ENCODE assay signal across 9 cellular contexts in the genomic region with DNA sequence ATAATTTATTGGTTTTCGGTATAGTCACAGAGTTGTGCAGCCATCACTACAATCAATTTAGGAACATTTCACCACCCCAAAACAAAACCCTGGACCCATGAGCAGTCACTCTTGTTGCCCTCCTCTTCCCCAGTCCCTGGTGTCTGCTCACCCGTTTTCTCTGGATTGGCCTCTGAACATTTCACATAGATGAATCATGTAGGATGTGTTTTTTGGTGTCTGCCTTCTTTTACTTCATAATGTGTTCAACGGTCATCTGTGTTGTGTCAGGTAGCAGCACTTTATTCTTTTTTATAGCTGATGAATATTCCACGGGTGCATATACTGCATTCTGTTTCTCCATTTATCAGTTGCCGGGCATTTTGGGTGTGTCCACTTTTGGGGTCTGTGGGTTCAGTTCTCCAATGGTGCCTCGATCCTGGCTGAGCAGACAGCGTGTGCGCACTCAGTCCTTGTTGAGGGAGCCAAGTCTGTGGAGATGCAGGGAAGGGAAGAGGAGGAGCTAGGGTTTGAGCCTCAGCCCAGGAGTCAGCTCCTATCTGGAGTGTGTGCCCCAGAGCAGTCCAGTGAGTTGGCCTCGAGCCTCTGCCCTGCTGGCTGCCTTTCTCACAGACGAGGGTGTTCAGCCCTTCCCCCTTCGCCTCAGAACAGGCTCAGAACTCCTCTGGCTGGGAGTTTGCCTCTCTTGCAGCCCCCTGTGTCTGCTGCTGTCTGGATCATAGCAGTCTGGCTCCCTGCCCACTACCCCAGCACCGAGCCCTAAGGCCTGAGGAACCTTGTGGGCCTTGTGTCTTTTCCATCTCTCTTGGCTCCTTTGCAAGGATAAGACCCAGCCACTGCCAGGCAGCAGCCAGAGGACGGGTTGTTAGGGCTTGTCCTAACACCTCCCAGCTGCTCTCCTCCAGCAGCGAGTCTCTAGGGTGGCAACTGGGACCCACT. TPM values are rescaled to one million over a fixed set of nuclear protein-coding genes. Genes with fewer than 3 reads are reported as not detected.
A peak's percentile ranks its signal among the peaks of the same experiment; 100 is the strongest.
DNase-seq lines count a peak whose midpoint lies in the region; ATAC-seq, FAIRE-seq and TF ChIP-seq lines count a peak whose summit lies in the region.
"Had no signal": no experiment of that assay in that cellular context is flagged by ENCODE, and none has a peak within 500 bp of the region (broad histone marks: within the 10 kb centered on the region; RNA-seq: fewer than 3 reads in every experiment).

No MANE protein-coding gene starts in this region.

- CTCF ChIA-PET in A549 (lab: Yijun Ruan, JAX), result interaction anchor here (0.6 to 1.2 kb wide), 2 partner anchors 79 to 449 kb away, joined by 3 read pairs; no protein-coding TSS in a partner anchor

- H3K4me1 ChIP-seq in A549, result peaks cover 34% of the 10 kb centered on the region
- H3K4me1 ChIP-seq in Loucy (ENCODE audit: insufficient read depth, low read length, poor library complexity, severe bottlenecking), result peaks cover 66% of the 10 kb centered on the region
- peaks cover 29% of the 10 kb centered on the region for H3K4me1 ChIP-seq in mesenchymal stem cell (ENCODE audit: control insufficient read depth, insufficient read depth, low read depth, low read length)
- peaks cover 10% of the 10 kb centered on the region; the same call in 1 of the 2 replicates for H3K4me1 ChIP-seq in SJCRH30

- H3K79me2 ChIP-seq in Loucy (ENCODE audit: insufficient read depth, low read length), result peaks cover 72% of the 10 kb centered on the region

- no peak for TF ChIP-seq RAD21 in A549 (conservative IDR thresholded peaks at IDR 0.05 in 1 of 2, IDR thresholded peaks at IDR 0.05 in 1 of 2)

- POLR2A ChIA-PET in A549 (lab: Yijun Ruan, JAX), result no interaction called here

- H3K9ac ChIP-seq in Loucy (ENCODE audit: low read depth, low read length, poor library complexity, severe bottlenecking) (peak overlapping the region; percentile 96), mesenchymal stem cell (ENCODE audit: low read length) (peak overlapping the region; percentile 95)

- H4K8ac ChIP-seq in mesenchymal stem cell (ENCODE audit: low read length), result peak overlapping the region; percentile 10

- peak overlapping the region; percentile 44 to 50 for H3K18ac ChIP-seq in mesenchymal stem cell (ENCODE audit: low read depth in 1 of 2, low read length in 2 of 2)

- H3F3A ChIP-seq in Loucy (ENCODE audit: low read depth), result no peaks in the 10 kb centered on the region

- H2AK5ac ChIP-seq in mesenchymal stem cell (ENCODE audit: low read length, severe bottlenecking), result peak overlapping the region; percentile 62

- no peak overlapping the region for H3K4me3 ChIP-seq in A549
- peak overlapping the region; percentile 77 for H3K4me3 ChIP-seq in Loucy (ENCODE audit: low read length, poor library complexity, severe bottlenecking)
- peak overlapping the region; percentile 21 for H3K4me3 ChIP-seq in choroid plexus epithelial cell (ENCODE audit: low read depth, low read length)
- H3K4me3 ChIP-seq in mesenchymal stem cell (ENCODE audit: insufficient read depth in 1 of 2, low read depth in 1 of 2, low read length in 2 of 2), result peak overlapping the region in 1 of 2 experiments; percentile 79
- H3K4me3 ChIP-seq in SJCRH30, result no peak overlapping the region

- DNase-seq in A549 (ENCODE audit: low read depth in 1 of 2, low spot score in 1 of 2), result no peak
- peak; percentile 58 for DNase-seq in choroid plexus epithelial cell (ENCODE audit: low read depth)
- DNase-seq in mesenchymal stem cell, result peak; percentile 64
- DNase-seq in ureter (ENCODE audit: low spot score), result peak; percentile 67
- DNase-seq in SJCRH30, result no peak
- DNase-seq in GM12891 (ENCODE audit: insufficient read length, low spot score), result no peak

- H3K27me3 ChIP-seq in Loucy (ENCODE audit: insufficient read depth, low read length, poor library complexity, severe bottlenecking), result no peaks in the 10 kb centered on the region
- H3K27me3 ChIP-seq in mesenchymal stem cell (ENCODE audit: control insufficient read depth in 1 of 2, insufficient read depth in 1 of 2, low read length in 2 of 2), result no peaks in the 10 kb centered on the region
- no peaks in the 10 kb centered on the region for H3K27me3 ChIP-seq in SJCRH30

- peak overlapping the region in 1 of 2 experiments; percentile 5 for H3K14ac ChIP-seq in mesenchymal stem cell (ENCODE audit: low read length in 2 of 2)

- H3K9me2 ChIP-seq in Loucy (replicated peaks; ENCODE audit: low read depth, low read length), result no peaks in the 10 kb centered on the region

- H2AFZ ChIP-seq in Loucy (ENCODE audit: low read length), result no peak overlapping the region
- no peak overlapping the region for H2AFZ ChIP-seq in mesenchymal stem cell (ENCODE audit: low read depth, low read length)

- TF ChIP-seq CTCF in A549 (IDR thresholded peaks at IDR 0.05) (no peak), Loucy (conservative IDR thresholded peaks at IDR 0.05; ENCODE audit: low read length) (no peak), choroid plexus epithelial cell (conservative IDR thresholded peaks at IDR 0.05; ENCODE audit: low read depth, low read length) (no peak)

- peak overlapping the region in 1 of 2 experiments; percentile 1 for H3K23ac ChIP-seq in mesenchymal stem cell (ENCODE audit: low read length in 2 of 2)

- H4K20me1 ChIP-seq in Loucy (ENCODE audit: insufficient read depth, low read length, poor library complexity, severe bottlenecking), result peaks cover 58% of the 10 kb centered on the region

- peaks cover 28% of the 10 kb centered on the region for H3K79me1 ChIP-seq in mesenchymal stem cell (replicated peaks; ENCODE audit: low read length, poor library complexity, severe bottlenecking)

- H2BK5ac ChIP-seq in mesenchymal stem cell (ENCODE audit: low read depth, low read length, poor library complexity, severe bottlenecking), result no peak overlapping the region

- H3K9me3 ChIP-seq in A549 (no peaks in the 10 kb centered on the region), Loucy (ENCODE audit: insufficient read depth, low read depth, low read length) (no peaks in the 10 kb centered on the region), mesenchymal stem cell (ENCODE audit: control insufficient read depth, low read length) (no peaks in the 10 kb centered on the region), SJCRH30 (replicated peaks) (no peaks in the 10 kb centered on the region)

- H3K4ac ChIP-seq in mesenchymal stem cell (ENCODE audit: low read depth in 1 of 2, low read length in 2 of 2), result peak overlapping the region; percentile 15 to 73

- FAIRE-seq in A549 (lab: Jason Lieb, UNC), result no peak
- no peak for FAIRE-seq in GM12891 (lab: Jason Lieb, UNC)
- FAIRE-seq: colon had no signal

- peak overlapping the region; percentile 12 for H2BK15ac ChIP-seq in mesenchymal stem cell (ENCODE audit: low read depth, poor library complexity, severe bottlenecking)

- TF ChIP-seq EP300 in A549 (IDR thresholded peaks at IDR 0.05), result no peak

- TF ChIP-seq POLR2A in A549 (IDR thresholded peaks at IDR 0.05; ENCODE audit: low read length) (no peak), GM12891 (IDR thresholded peaks at IDR 0.05; ENCODE audit: low read depth, low read length) (no peak)

- peak overlapping the region; percentile 78 for H4K91ac ChIP-seq in mesenchymal stem cell (ENCODE audit: low read length)

- H3K4me2 ChIP-seq in A549, result peak overlapping the region; percentile 89
- H3K4me2 ChIP-seq in Loucy (ENCODE audit: low read depth, low read length, poor library complexity, severe bottlenecking), result peak overlapping the region; percentile 81
- H3K4me2 ChIP-seq in mesenchymal stem cell (ENCODE audit: low read length, poor library complexity, severe bottlenecking), result peak overlapping the region; percentile 20

- ATAC-seq in A549, result no peak
- no peak for ATAC-seq in GM21619 (IDR thresholded peaks at IDR 0.05; ENCODE audit: unreplicated experiment)

- H3K27ac ChIP-seq in A549 (peak overlapping the region in 1 of 2 experiments; percentile 95; a peak in 2 of 6 replicates), mesenchymal stem cell (ENCODE audit: low read length, poor library complexity, severe bottlenecking) (peak overlapping the region; percentile 37), SJCRH30 (no peak overlapping the region)

- H3K36me3 ChIP-seq in Loucy (ENCODE audit: insufficient read depth, low read length) (peaks cover 18% of the 10 kb centered on the region; the same call in 1 of the 2 replicates), mesenchymal stem cell (ENCODE audit: control insufficient read depth in 1 of 2, insufficient read depth in 2 of 2, low read depth in 1 of 2, low read length in 2 of 2) (peaks cover 27 to 54% of the 10 kb centered on the region in 2 experiments), SJCRH30 (peaks cover 40% of the 10 kb centered on the region)

- no peak overlapping the region for H2BK120ac ChIP-seq in mesenchymal stem cell (ENCODE audit: low read depth, low read length)

- 88% methylated on average over 14 of the region's 14 CpGs for WGBS in A549 (ENCODE audit: missing lambda C conversion rate)
- WGBS in mesenchymal stem cell, result 75% methylated on average over 13 of the region's 14 CpGs

- H2BK12ac ChIP-seq in mesenchymal stem cell (ENCODE audit: low read length in 2 of 2), result peak overlapping the region in 1 of 2 experiments; percentile 75

TF ChIP-seq in A549, 52 proteins besides CTCF, POLR2A, EP300 and RAD21 (continues in another document):
- TF ChIP-seq MAFK (IDR thresholded peaks at IDR 0.05; ENCODE audit: partially characterized antibody), result no peak
- no peak for TF ChIP-seq FOSL2 (IDR thresholded peaks at IDR 0.05)
- TF ChIP-seq FOSL2 (CRISPR knock-in tag; IDR thresholded peaks at IDR 0.05), result no peak
- TF ChIP-seq CHD2 (IDR thresholded peaks at IDR 0.05; ENCODE audit: low read length, partially characterized antibody), result no peak

TF ChIP-seq in GM12891, 5 proteins besides CTCF, POLR2A, EP300 and RAD21:
- TF ChIP-seq POLR2AphosphoS5 (IDR thresholded peaks at IDR 0.05; ENCODE audit: low read depth, low read length) (no peak), TAF1 (IDR thresholded peaks at IDR 0.05; ENCODE audit: low read depth, low read length) (no peak), POU2F2 (IDR thresholded peaks at IDR 0.05; ENCODE audit: low read depth, low read length) (no peak)
TF ChIP-seq in GM12891: peak in this region for 0.

RNA-seq across cellular contexts. Expression of a gene that starts 18.0 kb away (rescaled TPM):
- 32.5 and 47.8 TPM in 2 replicates for polyA plus RNA-seq in A549 (2011; rRNA removed)
- 14.8 and 18.7 TPM in 2 replicates for polyA plus RNA-seq in A549 (2012; cell fraction: cytosol; rRNA removed)
- polyA plus RNA-seq in A549 (2012; cell fraction: nucleus; rRNA removed), result 2.4 and 4.4 TPM in 2 replicates
- polyA plus RNA-seq in A549 (2017; fragmentation: RNase III; extraction: RNeasy Plus Mini Kit Qiagen cat#74134 plus additional on column Dnase treatment), result 41.8 to 44.5 TPM (median 43.6 TPM) in 3 replicates
- polyA minus RNA-seq in A549 (2011; rRNA and poly(A)+ RNA removed), result 6.8 and 7.5 TPM in 2 replicates
- 20.1 TPM for polyA plus RNA-seq in mesenchymal stem cell (2013, experiment 1 of 2)
- 19.7 TPM for polyA plus RNA-seq in mesenchymal stem cell (2013, experiment 2 of 2)
- 18.2 TPM for total RNA-seq in ureter
- 16.4 and 19.9 TPM in 2 replicates for total RNA-seq in SJCRH30 (2014; rRNA removed; shearing (Covaris generic))
- polyA plus RNA-seq in GM12891 (2012; ENCODE audit: low read depth, missing spikeins), result 22.0 TPM

Comparison
In these comparisons a context has a peak if more than half of its experiments do, and no peak if none do; other contexts are left out.
1. DNase-seq: peak in choroid plexus epithelial cell (single experiment), mesenchymal stem cell (single experiment) and ureter (single experiment); none in A549 (0 of 2), SJCRH30 (0 of 2) and GM12891 (single experiment).
2. H3K4me2 ChIP-seq: peak in every context shown above with its lines; median percentile 89 in A549; 81 in Loucy; 20 in mesenchymal stem cell.
3. H3K4me3 ChIP-seq: peak in Loucy (single experiment) and choroid plexus epithelial cell (single experiment); none in A549 (single experiment) and SJCRH30 (single experiment).